2 cellular contexts compared by ENCODE assay signal in genomic region chr11:34162507-34162848, GRCh38.
TF ChIP-seq lines count a peak whose summit lies in the region.

No MANE protein-coding gene starts in this region.

TF ChIP-seq in IMR-90, 13 proteins besides CTCF, POLR2A, EP300 and RAD21:
- TF ChIP-seq CEBPB (IDR thresholded peaks at IDR 0.05; ENCODE audit: low read depth, low read length) = no peak
- TF ChIP-seq USF2 (IDR thresholded peaks at IDR 0.05; ENCODE audit: low read depth, low read length) = no peak
- no peak for TF ChIP-seq MXI1 (IDR thresholded peaks at IDR 0.05; ENCODE audit: borderline replicate concordance, low read depth, low read length)
- no peak for TF ChIP-seq SMC3 (IDR thresholded peaks at IDR 0.05; ENCODE audit: low read depth, low read length)
- no peak for TF ChIP-seq MAZ (IDR thresholded peaks at IDR 0.05; ENCODE audit: borderline replicate concordance, low read depth, low read length)
- TF ChIP-seq RCOR1 (IDR thresholded peaks at IDR 0.05; ENCODE audit: insufficient replicate concordance, low read length) = no peak
- TF ChIP-seq BHLHE40 (IDR thresholded peaks at IDR 0.05; ENCODE audit: low read depth, low read length) = no peak
- no peak for TF ChIP-seq CHD1 (IDR thresholded peaks at IDR 0.05; ENCODE audit: low read depth, low read length)
- TF ChIP-seq RFX5 (IDR thresholded peaks at IDR 0.05; ENCODE audit: low read depth, low read length) = no peak
- no peak for TF ChIP-seq MAFK (IDR thresholded peaks at IDR 0.05; ENCODE audit: low read depth, low read length)
- TF ChIP-seq NFE2L2 (IDR thresholded peaks at IDR 0.05; ENCODE audit: low read depth, low read length) = no peak
- TF ChIP-seq ELK1 (IDR thresholded peaks at IDR 0.05; ENCODE audit: borderline replicate concordance, low read depth, low read length) = no peak
- no peak for TF ChIP-seq FOS (IDR thresholded peaks at IDR 0.05; ENCODE audit: low read depth, low read length)

TF ChIP-seq in H1, 55 proteins besides CTCF, POLR2A, EP300 and RAD21:
- TF ChIP-seq KDM4A (IDR thresholded peaks at IDR 0.05; ENCODE audit: low read depth, low read length, severe bottlenecking) = no peak
- TF ChIP-seq RBBP5 (IDR thresholded peaks at IDR 0.05; ENCODE audit: borderline replicate concordance, low read depth, low read length) = no peak
- TF ChIP-seq GABPA (IDR thresholded peaks at IDR 0.05; ENCODE audit: borderline replicate concordance, insufficient read depth, low read length) = no peak
- TF ChIP-seq HDAC2 (IDR thresholded peaks at IDR 0.05; ENCODE audit: borderline replicate concordance in 1 of 2, low read depth in 2 of 2, low read length in 2 of 2) = no peak
- TF ChIP-seq FOSL1 (IDR thresholded peaks at IDR 0.05; ENCODE audit: insufficient read depth, low read depth, low read length) = no peak
